10 cellular contexts compared by ENCODE assay signal in genomic region chr9:136531904-136532798, GRCh38. TPM values are rescaled to one million over a fixed set of nuclear protein-coding genes. Genes with fewer than 3 reads are reported as not detected.
DNase-seq lines count a peak whose midpoint lies in the region; ATAC-seq and TF ChIP-seq lines count a peak whose summit lies in the region.
"Had no signal": no experiment of that assay in that cellular context is flagged by ENCODE, and none has a peak within 500 bp of the region (broad histone marks: within the 10 kb centered on the region; RNA-seq: fewer than 3 reads in every experiment).

No MANE protein-coding gene starts in this region.

- no peaks in the 10 kb centered on the region for H3K27me3 ChIP-seq in upper lobe of right lung
- H3K27me3 ChIP-seq: cardiac muscle cell had no signal

- no peaks in the 10 kb centered on the region for H3K9me3 ChIP-seq in upper lobe of right lung

- intact Hi-C loops in upper lobe of right lung (cut with DNase I): no loop called here
- intact Hi-C loops in Calu3 (cut with micrococcal nuclease; ENCODE audit: unreplicated experiment): no loop called here

- peaks cover 13% of the 10 kb centered on the region for H3K36me3 ChIP-seq in upper lobe of right lung
- H3K36me3 ChIP-seq: cardiac muscle cell had no signal

- no TSS peak for BruUV-seq in Calu3 (replicated peaks; lab: Mats Ljungman, UMichigan)

- H3K27me3 Mint-ChIP-seq in central memory CD8-positive, alpha-beta T cell: no peaks in the 10 kb centered on the region
- H3K27me3 Mint-ChIP-seq in Calu3 (ENCODE audit: unreplicated experiment): no peaks in the 10 kb centered on the region
- no peaks in the 10 kb centered on the region for H3K27me3 Mint-ChIP-seq in progenitor cell of endocrine pancreas

- peak; percentile 41 for DNase-seq in stimulated activated CD4-positive, alpha-beta T cell treated with anti-CD3 and anti-CD28 coated beads, Interleukin-15, amount 100 ng/mL, for 24 hours
- DNase-seq in stimulated activated CD4-positive, alpha-beta T cell treated with anti-CD3 and anti-CD28 coated beads, Interleukin-4, amount 100 ng/mL, for 1 hour: no peak
- no peak for DNase-seq in central memory CD8-positive, alpha-beta T cell (ENCODE audit: low spot score in 2 of 2)
- DNase-seq in myocyte (ENCODE audit: low read depth): peak; percentile 50
- DNase-seq in upper lobe of right lung: no peak
- no peak for DNase-seq in Calu3
- no peak for DNase-seq in progenitor cell of endocrine pancreas (ENCODE audit: low spot score, unreplicated experiment)
- no peak for DNase-seq in GM19240 (ENCODE audit: insufficient read length, low spot score)
- DNase-seq: hypothalamus had no signal

- peaks cover 32% of the 10 kb centered on the region for H3K4me1 Mint-ChIP-seq in central memory CD8-positive, alpha-beta T cell
- H3K4me1 Mint-ChIP-seq in Calu3 (ENCODE audit: low read depth, unreplicated experiment): no peaks in the 10 kb centered on the region
- H3K4me1 Mint-ChIP-seq in progenitor cell of endocrine pancreas (ENCODE audit: low read depth): peaks cover 12% of the 10 kb centered on the region

- H3K36me3 Mint-ChIP-seq in central memory CD8-positive, alpha-beta T cell (ENCODE audit: insufficient read depth): peaks cover 14% of the 10 kb centered on the region
- H3K36me3 Mint-ChIP-seq in Calu3 (ENCODE audit: insufficient read depth, unreplicated experiment) (peaks cover 8% of the 10 kb centered on the region), progenitor cell of endocrine pancreas (ENCODE audit: insufficient read depth) (peaks cover 5% of the 10 kb centered on the region)

- H3K4me1 ChIP-seq in upper lobe of right lung: peaks cover 83% of the 10 kb centered on the region

- ATAC-seq in central memory CD8-positive, alpha-beta T cell (replicated peaks; ENCODE audit: extremely low read depth, poor library complexity, severe bottlenecking): no peak
- ATAC-seq in upper lobe of right lung: peak; percentile 3

- H3K4me3 ChIP-seq in upper lobe of right lung: no peak overlapping the region
- H3K4me3 ChIP-seq: cardiac muscle cell had no signal

- peak overlapping the region; percentile 87 for H3K27ac Mint-ChIP-seq in central memory CD8-positive, alpha-beta T cell (ENCODE audit: low read depth)
- H3K27ac Mint-ChIP-seq in Calu3 (ENCODE audit: unreplicated experiment) (no peak overlapping the region), progenitor cell of endocrine pancreas (no peak overlapping the region)

- peak overlapping the region; percentile 70 for H3K4me3 Mint-ChIP-seq in central memory CD8-positive, alpha-beta T cell
- no peak overlapping the region for H3K4me3 Mint-ChIP-seq in Calu3 (ENCODE audit: low read depth, unreplicated experiment)
- H3K4me3 Mint-ChIP-seq in progenitor cell of endocrine pancreas (ENCODE audit: low read depth): no peak overlapping the region

- peak overlapping the region; percentile 66 for H3K27ac ChIP-seq in upper lobe of right lung
- H3K27ac ChIP-seq: cardiac muscle cell had no signal

- no peak for TF ChIP-seq CTCF in upper lobe of right lung (IDR thresholded peaks at IDR 0.05)
- TF ChIP-seq CTCF in Calu3 (IDR thresholded peaks at IDR 0.05; ENCODE audit: unreplicated experiment): no peak
- no peak for TF ChIP-seq CTCF in progenitor cell of endocrine pancreas (IDR thresholded peaks at IDR 0.05; ENCODE audit: unreplicated experiment)

- CTCF ChIA-PET in Calu3 (lab: Charles Lee): no interaction called here

- H3K9me3 Mint-ChIP-seq in central memory CD8-positive, alpha-beta T cell: no peaks in the 10 kb centered on the region
- H3K9me3 Mint-ChIP-seq in Calu3 (ENCODE audit: low read depth, unreplicated experiment): no peaks in the 10 kb centered on the region
- no peaks in the 10 kb centered on the region for H3K9me3 Mint-ChIP-seq in progenitor cell of endocrine pancreas (ENCODE audit: low read depth)

RNA-seq across cellular contexts. Expression of gene NOTCH1, which starts 13.7 kb away (rescaled TPM):
- total RNA-seq in myocyte: 6.2 and 16.0 TPM in 2 replicates
- polyA plus RNA-seq in myocyte (2012): 3.8 TPM
- total RNA-seq in upper lobe of right lung: 114 TPM
- total RNA-seq in Calu3 (2022): 11.7 and 17.7 TPM in 2 replicates
- 109 and 130 TPM in 2 replicates for total RNA-seq in progenitor cell of endocrine pancreas

RNA-seq across cellular contexts. Expression of gene SEC16A, which starts 49.3 kb away (rescaled TPM):
- total RNA-seq in myocyte (25.3 and 26.9 TPM in 2 replicates), upper lobe of right lung (63.7 TPM), Calu3 (2022) (48.9 and 49.6 TPM in 2 replicates), progenitor cell of endocrine pancreas (76.1 and 78.8 TPM in 2 replicates)
- 45.1 TPM for polyA plus RNA-seq in myocyte (2012)

Comparison
In these comparisons a context has a peak if more than half of its experiments do, and no peak if none do; other contexts are left out.
1. DNase-seq: peak in stimulated activated CD4-positive, alpha-beta T cell treated with anti-CD3 and anti-CD28 coated beads, Interleukin-15, amount 100 ng/mL, for 24 hours (single experiment) and myocyte (single experiment); none in stimulated activated CD4-positive, alpha-beta T cell treated with anti-CD3 and anti-CD28 coated beads, Interleukin-4, amount 100 ng/mL, for 1 hour (single experiment), central memory CD8-positive, alpha-beta T cell (0 of 2), upper lobe of right lung (single experiment), Calu3 (single experiment), progenitor cell of endocrine pancreas (single experiment) and GM19240 (single experiment).